8 cellular contexts compared by ENCODE assay signal in the genomic region with DNA sequence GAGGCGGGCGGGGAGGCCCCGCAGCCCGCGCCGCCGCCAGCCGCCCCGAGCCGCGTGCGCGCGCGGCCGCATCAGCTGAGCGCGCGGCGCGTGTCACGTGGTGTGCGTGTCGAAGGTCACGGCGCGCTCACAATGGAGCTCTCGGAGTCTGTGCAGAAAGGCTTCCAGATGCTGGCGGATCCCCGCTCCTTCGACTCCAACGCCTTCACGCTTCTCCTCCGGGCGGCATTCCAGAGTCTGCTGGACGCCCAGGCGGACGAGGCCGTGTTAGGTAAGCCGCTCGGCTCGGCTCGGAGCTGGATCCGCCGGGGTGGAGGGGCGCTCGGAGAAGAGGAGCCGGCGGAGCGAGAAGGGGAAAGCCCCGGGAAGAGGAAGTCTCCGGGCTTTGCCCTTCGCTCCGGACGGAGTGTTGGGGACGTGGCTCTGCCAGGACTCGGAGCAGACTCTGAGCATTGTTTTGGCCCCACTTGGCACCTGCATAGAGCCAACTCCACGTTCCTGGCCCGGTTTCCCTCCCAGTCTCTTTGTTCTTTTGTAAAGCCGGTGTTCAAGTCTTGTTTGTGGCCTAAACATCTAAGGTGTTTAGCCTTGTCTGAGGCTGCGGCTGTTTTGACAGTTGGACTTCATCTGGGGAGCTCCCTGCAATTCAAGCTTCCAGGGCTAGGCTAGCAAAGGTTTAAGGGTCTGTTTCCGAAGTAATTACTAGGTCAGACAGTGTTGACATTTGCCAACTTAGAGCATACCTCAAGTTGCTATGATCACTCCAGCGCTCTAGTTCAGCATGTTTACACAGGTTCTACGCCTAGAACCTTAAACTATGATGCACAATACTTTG. TPM values are rescaled to one million over a fixed set of nuclear protein-coding genes. Genes with fewer than 3 reads are reported as not detected.
DNase-seq lines count a peak whose midpoint lies in the region; ATAC-seq and TF ChIP-seq lines count a peak whose summit lies in the region.

A gene (plus strand): TSS at position 103 of the 835 bp plus-strand sequence. CDS start 30 bp downstream, at position 133.

- no peaks in the 10 kb centered on the region for H3K9me3 Mint-ChIP-seq in CD4-positive, alpha-beta memory T cell
- H3K9me3 Mint-ChIP-seq in endodermal cell, result no peaks in the 10 kb centered on the region

- peak within 1 kb of the TSS; percentile 90 for H3K56ac ChIP-seq in mesendoderm (ENCODE audit: low read length)

- intact Hi-C loops in CD4-positive, alpha-beta memory T cell (cut with micrococcal nuclease), result loop anchor here (1.0 to 5.0 kb wide), 7 partner anchors 17 to 782 kb away; a partner anchor contains a TSS

- peaks cover 0 to 10% of the 10 kb centered on the region in 2 donors for H3K36me3 Mint-ChIP-seq in CD4-positive, alpha-beta memory T cell
- no peaks in the 10 kb centered on the region for H3K36me3 Mint-ChIP-seq in endodermal cell (ENCODE audit: low read depth)

- peak within 1 kb of the TSS; percentile 94 to 99 (median 98) for H3K4me3 Mint-ChIP-seq in CD4-positive, alpha-beta memory T cell
- peak within 1 kb of the TSS; percentile 74 for H3K4me3 Mint-ChIP-seq in endodermal cell

- H3K9ac ChIP-seq in endodermal cell (ENCODE audit: extremely low read depth, low read length, poor library complexity, severe bottlenecking) (peak within 1 kb of the TSS; percentile 52), mesendoderm (ENCODE audit: low read length) (peak within 1 kb of the TSS; percentile 80)

- H3K4me2 ChIP-seq in mesendoderm (ENCODE audit: low read length), result peak within 1 kb of the TSS; percentile 81

- H3K36me3 ChIP-seq in CD4-positive, alpha-beta memory T cell (ENCODE audit: insufficient read depth, low read length), result no peaks in the 10 kb centered on the region
- H3K36me3 ChIP-seq in endodermal cell (ENCODE audit: control insufficient read depth, insufficient read depth, low read length) (no peaks in the 10 kb centered on the region), mesendoderm (ENCODE audit: control insufficient read depth, insufficient read depth, low read length) (no peaks in the 10 kb centered on the region)

- H3K18ac ChIP-seq in mesendoderm (ENCODE audit: low read length), result peak within 1 kb of the TSS; percentile 80

- DNase-seq in CD4-positive, alpha-beta memory T cell, result peak; percentile 78 to 86 (median 82)
- DNase-seq in GM19240 (ENCODE audit: insufficient read length, low spot score) (peak; percentile 53), NOMO-1 (lab: John Stamatoyannopoulos, UW; ENCODE audit: unreplicated experiment in 2 of 2) (peak; percentile 74 to 81), endodermal cell (peak; percentile 91), mesendoderm (peak; percentile 90)
- DNase-seq in activated CD8-positive, alpha-beta memory T cell treated with anti-CD3 and anti-CD28 coated beads for 48 hours (ENCODE audit: low read depth in 2 of 3, low spot score in 2 of 3), result peak in 2 of 3 experiments; percentile 52 to 57
- peak; percentile 58 to 68 for DNase-seq in stimulated activated CD8-positive, alpha-beta memory T cell treated with anti-CD3 and anti-CD28 coated beads, Interleukin-15, amount 100 ng/mL, for 48 hours (ENCODE audit: low read depth in 2 of 2)

- no peaks in the 10 kb centered on the region for H3K27me3 ChIP-seq in CD4-positive, alpha-beta memory T cell (ENCODE audit: insufficient read depth, low read length)
- H3K27me3 ChIP-seq in endodermal cell (ENCODE audit: control insufficient read depth, insufficient read depth, low read length, poor library complexity, severe bottlenecking) (peaks cover 69% of the 10 kb centered on the region), mesendoderm (ENCODE audit: insufficient read depth, low read length, poor library complexity) (peaks cover 9% of the 10 kb centered on the region)

- no peak within 1 kb of the TSS for H3K4ac ChIP-seq in mesendoderm (ENCODE audit: low read depth, low read length)

- H3K4me1 Mint-ChIP-seq in CD4-positive, alpha-beta memory T cell, result peaks cover 22 to 50% (median 29%) of the 10 kb centered on the region in 4 donors
- H3K4me1 Mint-ChIP-seq in endodermal cell, result peaks cover 15% of the 10 kb centered on the region

- ATAC-seq in HG03439 (IDR thresholded peaks at IDR 0.05; ENCODE audit: unreplicated experiment), result peak; percentile 65

- H3K23ac ChIP-seq in mesendoderm (ENCODE audit: low read length), result no peak within 1 kb of the TSS

- no peaks in the 10 kb centered on the region for H3K79me1 ChIP-seq in mesendoderm (ENCODE audit: low read length)

- H3K4me1 ChIP-seq in CD4-positive, alpha-beta memory T cell (ENCODE audit: insufficient read depth, low read length), result peaks cover 37% of the 10 kb centered on the region
- H3K4me1 ChIP-seq in endodermal cell (ENCODE audit: control insufficient read depth, insufficient read depth, low read length), result peaks cover 3% of the 10 kb centered on the region
- no peaks in the 10 kb centered on the region for H3K4me1 ChIP-seq in mesendoderm (ENCODE audit: control insufficient read depth, low read depth, low read length)

- peak within 1 kb of the TSS; percentile 77 to 95 for H3K4me3 ChIP-seq in CD4-positive, alpha-beta memory T cell (ENCODE audit: low read length in 2 of 2)
- H3K4me3 ChIP-seq in endodermal cell (ENCODE audit: low read length) (peak within 1 kb of the TSS; percentile 92), mesendoderm (ENCODE audit: low read length) (peak within 1 kb of the TSS; percentile 78)

- no peak within 1 kb of the TSS for H2BK15ac ChIP-seq in mesendoderm (replicated peaks; ENCODE audit: low read depth)

- no peak within 1 kb of the TSS for H2BK5ac ChIP-seq in mesendoderm (ENCODE audit: low read length)

- no peak within 1 kb of the TSS for H4K5ac ChIP-seq in mesendoderm (ENCODE audit: low read length)

- no peaks in the 10 kb centered on the region for H3K9me3 ChIP-seq in CD4-positive, alpha-beta memory T cell (ENCODE audit: control insufficient read depth in 1 of 2, low read length in 2 of 2)
- no peaks in the 10 kb centered on the region for H3K9me3 ChIP-seq in endodermal cell (ENCODE audit: control insufficient read depth, low read length)

- CTCF ChIA-PET in CD4-positive, alpha-beta memory T cell (lab: Charles Lee; ENCODE audit: partially characterized antibody), result interaction anchor here (0.7 to 2.2 kb wide), 11 partner anchors 8 to 323 kb away, joined by 3 to 10 read pairs (median 4); no protein-coding TSS in a partner anchor

- TF ChIP-seq CTCF in endodermal cell (conservative IDR thresholded peaks at IDR 0.05), result no peak

- 0 to 1% methylated on average over 17 to 64 of the region's 64 CpGs for WGBS in endodermal cell (ENCODE audit: insufficient coverage in 1 of 2, insufficient read length in 1 of 2), 2 experiments
- WGBS in mesendoderm (ENCODE audit: extremely low coverage, insufficient coverage, low lambda C conversion rate), result no CpG with 5 or more reads among the region's 64 CpGs

- peaks cover 3 to 4% of the 10 kb centered on the region in 2 donors for H3K27me3 Mint-ChIP-seq in CD4-positive, alpha-beta memory T cell
- peaks cover 79% of the 10 kb centered on the region for H3K27me3 Mint-ChIP-seq in endodermal cell (ENCODE audit: insufficient read depth)

- H3K27ac ChIP-seq in CD4-positive, alpha-beta memory T cell (ENCODE audit: low read depth, low read length), result peak within 1 kb of the TSS; percentile 71
- H3K27ac ChIP-seq in endodermal cell (ENCODE audit: low read depth, low read length) (peak within 1 kb of the TSS; percentile 69), mesendoderm (ENCODE audit: low read depth, low read length) (no peak within 1 kb of the TSS)

- POLR2A ChIA-PET in CD4-positive, alpha-beta memory T cell (lab: Charles Lee; ENCODE audit: partially characterized antibody), result interaction anchor here (0.6 to 5.4 kb wide), 20 partner anchors 9 to 791 kb away, joined by 3 to 97 read pairs (median 4); a partner anchor contains a TSS

- H3K27ac Mint-ChIP-seq in CD4-positive, alpha-beta memory T cell, result peak within 1 kb of the TSS; percentile 89 to 98 (median 98)
- H3K27ac Mint-ChIP-seq in endodermal cell, result peak within 1 kb of the TSS; percentile 75

- H2BK120ac ChIP-seq in mesendoderm (ENCODE audit: low read depth, low read length), result peak within 1 kb of the TSS; percentile 32

- no peak within 1 kb of the TSS for H4K8ac ChIP-seq in mesendoderm (ENCODE audit: low read depth, low read length)

- no peak within 1 kb of the TSS for H2AK5ac ChIP-seq in mesendoderm (ENCODE audit: low read length)

- no peaks in the 10 kb centered on the region for H3K79me2 ChIP-seq in mesendoderm (ENCODE audit: control insufficient read depth, insufficient read depth, low read length)

RNA-seq across cellular contexts. Expression of the gene that starts here (rescaled TPM):
- total RNA-seq in CD4-positive, alpha-beta memory T cell, result 10 to 100 TPM; 67.9 to 68.5 TPM
- polyA plus RNA-seq in CD4-positive, alpha-beta memory T cell, result 10 to 100 TPM; 71.1 to 88.1 TPM
- total RNA-seq in endodermal cell, result 10 to 100 TPM; 10.4 to 14.9 TPM
- polyA plus RNA-seq in endodermal cell (2013, experiment 1 of 2), result 30.4 TPM
- 22.6 TPM for polyA plus RNA-seq in endodermal cell (2013, experiment 2 of 2)
- 3.0 TPM for polyA plus RNA-seq in mesendoderm (2013, experiment 1 of 2)
- 2.8 TPM for polyA plus RNA-seq in mesendoderm (2013, experiment 2 of 2)

Comparison
In these comparisons a context has a peak if more than half of its experiments do, and no peak if none do; other contexts are left out.
1. RNA of the gene that starts here (total RNA-seq): 67.9 to 68.5 TPM in CD4-positive, alpha-beta memory T cell; 10.4 to 14.9 TPM in endodermal cell; every median in the first group is over 4 times any median in the second.
2. Peak in every context shown above with its lines, with median percentiles within 50 percentile points of each other: DNase-seq and H3K4me3 ChIP-seq.